12 cellular contexts compared by ENCODE assay signal in the genomic region with DNA sequence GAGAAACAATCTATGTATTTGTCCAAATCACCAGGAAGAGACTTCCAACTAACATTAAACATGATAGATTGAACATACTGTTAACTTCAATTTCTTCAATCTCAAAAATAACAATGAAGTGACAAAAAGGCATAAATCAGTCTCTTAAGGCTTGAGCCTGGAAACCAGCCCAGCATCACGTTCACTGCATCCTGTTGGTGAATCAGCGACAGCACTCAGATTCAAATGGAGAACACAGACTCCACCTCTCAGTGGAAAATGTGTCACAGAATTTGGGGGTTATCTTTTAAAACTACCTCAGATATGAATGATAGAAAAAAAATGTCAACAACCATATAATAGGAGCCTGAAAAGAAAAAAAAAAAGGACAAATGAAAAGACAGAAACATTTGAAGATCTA.
DNase-seq lines count a peak whose midpoint lies in the region; ATAC-seq and TF ChIP-seq lines count a peak whose summit lies in the region.
"Had no signal": no experiment of that assay in that cellular context is flagged by ENCODE, and none has a peak within 500 bp of the region (broad histone marks: within the 10 kb centered on the region; RNA-seq: fewer than 3 reads in every experiment).

No MANE protein-coding gene starts in this region.

- 9 to 29% (median 26%) methylated on average over 2 of the region's 2 CpGs for WGBS in adrenal gland, 4 donors

- no peaks in the 10 kb centered on the region for H3K36me3 ChIP-seq in naive thymus-derived CD4-positive, alpha-beta T cell (ENCODE audit: control insufficient read depth in 2 of 3, insufficient read depth in 3 of 3, low read length in 3 of 3)
- no peaks in the 10 kb centered on the region for H3K36me3 ChIP-seq in adrenal gland (replicated peaks in 1 of 2)
- H3K36me3 ChIP-seq: transverse colon had no signal

- peaks cover 2% of the 10 kb centered on the region for H3K4me1 Mint-ChIP-seq in activated CD4-positive, alpha-beta memory T cell treated with anti-CD3 and anti-CD28 coated beads, Interleukin-2, amount 10 ng/mL, durations not matched to agents 7 days and 5 days
- H3K4me1 Mint-ChIP-seq in naive thymus-derived CD4-positive, alpha-beta T cell: no peaks in the 10 kb centered on the region
- H3K4me1 Mint-ChIP-seq in glutamatergic neuron (ENCODE audit: low read depth, unreplicated experiment): no peaks in the 10 kb centered on the region

- intact Hi-C loops in naive thymus-derived CD4-positive, alpha-beta T cell (cut with micrococcal nuclease): no loop called here
- intact Hi-C loops in adrenal gland (cut with DNase I): no loop called here

- DNase-seq in AG09309 (ENCODE audit: low read depth) (peak; percentile 41), HCEC 1CT (peak; percentile 75), foreskin melanocyte (peak; percentile 11), cerebellar cortex (ENCODE audit: low spot score) (no peak), adrenal gland (no peak), glutamatergic neuron (no peak)
- DNase-seq in activated CD4-positive, alpha-beta memory T cell treated with anti-CD3 and anti-CD28 coated beads, Interleukin-2, amount 10 ng/mL, durations not matched to agents 7 days and 5 days: peak; percentile 20
- no peak for DNase-seq in naive thymus-derived CD4-positive, alpha-beta T cell
- DNase-seq: DMS79, NCI-H524 treated with DMSO at 0.1 percent for 48 hours, transverse colon had no signal

- TF ChIP-seq CTCF in AG09309 (IDR thresholded peaks at IDR 0.05; ENCODE audit: control insufficient read depth, insufficient read depth, low read depth, low read length, missing control alignments): no peak
- TF ChIP-seq CTCF in adrenal gland (IDR thresholded peaks at IDR 0.05): no peak
- TF ChIP-seq CTCF in glutamatergic neuron (IDR thresholded peaks at IDR 0.05; ENCODE audit: partially characterized antibody, unreplicated experiment): no peak

- no peak for TF ChIP-seq POLR2A in adrenal gland (IDR thresholded peaks at IDR 0.05)

- H3K27ac Mint-ChIP-seq in activated CD4-positive, alpha-beta memory T cell treated with anti-CD3 and anti-CD28 coated beads, Interleukin-2, amount 10 ng/mL, durations not matched to agents 7 days and 5 days: no peak overlapping the region
- no peak overlapping the region for H3K27ac Mint-ChIP-seq in naive thymus-derived CD4-positive, alpha-beta T cell
- no peak overlapping the region for H3K27ac Mint-ChIP-seq in glutamatergic neuron (ENCODE audit: unreplicated experiment)
- H3K27ac Mint-ChIP-seq: activated T-helper 1 cell treated with anti-CD3 and anti-CD28 coated beads, Interleukin-12 subunit alpha, Interleukin-12 subunit beta, Interleukin-2, Interleukin-4 antibody, amounts not matched to agents 30 ng/mL and 10 ng/mL and 1 ng/mL, durations not matched to agents 14 hours and 24 hours and 36 hours had no signal

- no peak for ATAC-seq in naive thymus-derived CD4-positive, alpha-beta T cell

- H3K27me3 ChIP-seq in naive thymus-derived CD4-positive, alpha-beta T cell (ENCODE audit: control insufficient read depth in 2 of 2, insufficient read depth in 2 of 2, low read length in 2 of 2): no peaks in the 10 kb centered on the region
- H3K27me3 ChIP-seq in adrenal gland: no peaks in the 10 kb centered on the region
- H3K27me3 ChIP-seq: transverse colon had no signal

- H3K4me1 ChIP-seq in naive thymus-derived CD4-positive, alpha-beta T cell (ENCODE audit: control insufficient read depth in 2 of 2, insufficient read depth in 2 of 2, low read length in 2 of 2): no peaks in the 10 kb centered on the region
- H3K4me1 ChIP-seq in adrenal gland (replicated peaks in 1 of 2): no peaks in the 10 kb centered on the region
- H3K4me1 ChIP-seq: transverse colon had no signal

- no peak overlapping the region for H3K27ac ChIP-seq in naive thymus-derived CD4-positive, alpha-beta T cell (ENCODE audit: low read depth, low read length)
- no peak overlapping the region for H3K27ac ChIP-seq in adrenal gland
- H3K27ac ChIP-seq: transverse colon had no signal

- POLR2A ChIA-PET in activated CD4-positive, alpha-beta memory T cell treated with anti-CD3 and anti-CD28 coated beads, Interleukin-2, amount 10 ng/mL, durations not matched to agents 7 days and 5 days (lab: Charles Lee): no interaction called here
- POLR2A ChIA-PET in naive thymus-derived CD4-positive, alpha-beta T cell (lab: Charles Lee): no interaction called here

- no peak overlapping the region for H3K4me3 ChIP-seq in AG09309 (ENCODE audit: control insufficient read depth, low read depth, low read length)
- no peak overlapping the region for H3K4me3 ChIP-seq in naive thymus-derived CD4-positive, alpha-beta T cell (ENCODE audit: low read length)
- no peak overlapping the region for H3K4me3 ChIP-seq in adrenal gland
- H3K4me3 ChIP-seq: transverse colon had no signal

- H3K9me3 Mint-ChIP-seq in activated CD4-positive, alpha-beta memory T cell treated with anti-CD3 and anti-CD28 coated beads, Interleukin-2, amount 10 ng/mL, durations not matched to agents 7 days and 5 days: no peaks in the 10 kb centered on the region
- peaks cover 6 to 45% (median 17%) of the 10 kb centered on the region in 11 donors for H3K9me3 Mint-ChIP-seq in naive thymus-derived CD4-positive, alpha-beta T cell
- H3K9me3 Mint-ChIP-seq in glutamatergic neuron (ENCODE audit: unreplicated experiment): peaks cover 8% of the 10 kb centered on the region

- H3K4me3 Mint-ChIP-seq in activated CD4-positive, alpha-beta memory T cell treated with anti-CD3 and anti-CD28 coated beads, Interleukin-2, amount 10 ng/mL, durations not matched to agents 7 days and 5 days: no peak overlapping the region
- H3K4me3 Mint-ChIP-seq in naive thymus-derived CD4-positive, alpha-beta T cell: no peak overlapping the region
- no peak overlapping the region for H3K4me3 Mint-ChIP-seq in glutamatergic neuron (ENCODE audit: unreplicated experiment)
- H3K4me3 Mint-ChIP-seq: activated T-helper 1 cell treated with anti-CD3 and anti-CD28 coated beads, Interleukin-12 subunit alpha, Interleukin-12 subunit beta, Interleukin-2, Interleukin-4 antibody, amounts not matched to agents 30 ng/mL and 10 ng/mL and 1 ng/mL, durations not matched to agents 14 hours and 24 hours and 36 hours had no signal

- CTCF ChIA-PET in activated CD4-positive, alpha-beta memory T cell treated with anti-CD3 and anti-CD28 coated beads, Interleukin-2, amount 10 ng/mL, durations not matched to agents 7 days and 5 days (lab: Charles Lee): no interaction called here
- CTCF ChIA-PET in naive thymus-derived CD4-positive, alpha-beta T cell (lab: Charles Lee): no interaction called here

- peaks cover 0 to 6% (median 0%) of the 10 kb centered on the region in 3 experiments for H3K9me3 ChIP-seq in naive thymus-derived CD4-positive, alpha-beta T cell (ENCODE audit: control insufficient read depth in 2 of 3, low read length in 3 of 3)
- peaks cover 0 to 6% (median 0%) of the 10 kb centered on the region in 3 donors for H3K9me3 ChIP-seq in adrenal gland (replicated peaks in 1 of 3)

- peaks cover 17% of the 10 kb centered on the region for H3K27me3 Mint-ChIP-seq in activated CD4-positive, alpha-beta memory T cell treated with anti-CD3 and anti-CD28 coated beads, Interleukin-2, amount 10 ng/mL, durations not matched to agents 7 days and 5 days
- H3K27me3 Mint-ChIP-seq in naive thymus-derived CD4-positive, alpha-beta T cell: peaks cover 7 to 27% (median 22%) of the 10 kb centered on the region in 5 donors
- peaks cover 5% of the 10 kb centered on the region for H3K27me3 Mint-ChIP-seq in glutamatergic neuron (ENCODE audit: unreplicated experiment)

- H3K36me3 Mint-ChIP-seq in activated CD4-positive, alpha-beta memory T cell treated with anti-CD3 and anti-CD28 coated beads, Interleukin-2, amount 10 ng/mL, durations not matched to agents 7 days and 5 days (ENCODE audit: low read depth): no peaks in the 10 kb centered on the region
- no peaks in the 10 kb centered on the region for H3K36me3 Mint-ChIP-seq in naive thymus-derived CD4-positive, alpha-beta T cell
- H3K36me3 Mint-ChIP-seq in glutamatergic neuron (ENCODE audit: unreplicated experiment): peaks cover 6% of the 10 kb centered on the region

Comparison
In these comparisons a context has a peak if more than half of its experiments do, and no peak if none do; other contexts are left out.
1. DNase-seq: peak in AG09309 (single experiment), HCEC 1CT (single experiment), activated CD4-positive, alpha-beta memory T cell treated with anti-CD3 and anti-CD28 coated beads, Interleukin-2, amount 10 ng/mL, durations not matched to agents 7 days and 5 days (single experiment) and foreskin melanocyte (single experiment); none in naive thymus-derived CD4-positive, alpha-beta T cell (0 of 9), cerebellar cortex (single experiment), adrenal gland (0 of 7) and glutamatergic neuron (single experiment).